8 cellular contexts compared by ENCODE assay signal in the genomic region with DNA sequence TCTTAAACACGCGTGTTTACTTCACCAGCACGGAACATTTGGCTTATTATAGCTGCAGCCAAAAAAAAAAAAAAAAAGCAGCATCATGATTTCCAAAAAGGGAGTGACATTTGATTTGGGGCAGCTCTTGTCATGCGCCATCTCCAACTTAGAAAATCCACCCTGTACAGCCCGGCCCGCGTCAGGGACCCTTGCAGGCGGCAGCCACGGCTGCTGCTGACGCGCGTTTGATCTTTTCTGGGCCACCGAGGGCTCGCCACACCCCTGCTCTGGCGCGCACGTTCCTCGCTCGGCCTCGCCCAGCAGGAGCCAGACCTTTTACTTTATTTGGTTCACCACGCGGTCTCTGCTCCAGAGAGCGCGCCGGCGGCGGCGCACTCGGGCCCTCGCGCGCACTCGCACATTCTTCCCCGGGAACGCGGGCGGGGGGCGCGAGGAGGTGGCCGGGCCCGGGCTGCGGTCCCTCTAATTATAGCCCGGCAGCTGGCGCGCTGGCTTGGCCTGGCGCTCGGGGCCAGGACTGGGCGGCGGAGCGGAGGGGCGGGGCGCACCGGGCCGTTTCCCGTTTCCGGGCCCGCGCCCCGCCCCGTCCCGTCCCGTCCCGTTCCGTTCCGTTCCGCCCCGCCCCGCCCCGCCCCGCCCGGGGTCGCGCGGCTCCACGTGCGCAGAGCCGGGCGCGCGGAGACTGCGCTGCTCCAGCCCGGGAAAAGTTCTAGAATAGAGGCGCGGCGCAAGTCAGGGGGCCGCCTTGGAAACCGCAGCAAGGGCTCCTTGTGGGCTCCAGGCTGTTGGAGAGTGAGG. TPM values are rescaled to one million over a fixed set of nuclear protein-coding genes. Genes with fewer than 3 reads are reported as not detected.
DNase-seq lines count a peak whose midpoint lies in the region; TF ChIP-seq lines count a peak whose summit lies in the region.

No MANE protein-coding gene starts in this region.

- in situ Hi-C loops in G401 (cut with HindIII; ENCODE audit: low sequenced_read_pairs), result loop anchor here (25.0 kb wide), 1 partner anchor 487 kb away; no protein-coding TSS in a partner anchor

- peaks cover 56% of the 10 kb centered on the region for H3K4me1 Mint-ChIP-seq in neural crest cell

- peaks cover 7% of the 10 kb centered on the region for H3K9me3 Mint-ChIP-seq in neural crest cell

- WGBS in thymus, result under 1% methylated on average over 87 of the region's 87 CpGs

- H3K36me3 ChIP-seq in thymus (ENCODE audit: control insufficient read depth, insufficient read depth), result no peaks in the 10 kb centered on the region

- H3K27me3 ChIP-seq in thymus (ENCODE audit: control insufficient read depth, insufficient read depth), result no peaks in the 10 kb centered on the region

- H3K4me1 ChIP-seq in thymus (ENCODE audit: control insufficient read depth, insufficient read depth, low read length), result peaks cover 31% of the 10 kb centered on the region

- TF ChIP-seq CTCF in foreskin fibroblast (IDR thresholded peaks at IDR 0.05; ENCODE audit: low read depth, low read length) (no peak), neural crest cell (conservative IDR thresholded peaks at IDR 0.05) (no peak)

- H3K4me3 Mint-ChIP-seq in neural crest cell, result peak overlapping the region; percentile 90

- no peaks in the 10 kb centered on the region for H3K9me3 ChIP-seq in thymus (ENCODE audit: control insufficient read depth)

- no peaks in the 10 kb centered on the region for H3K36me3 Mint-ChIP-seq in neural crest cell (ENCODE audit: low read depth)

- peak overlapping the region; percentile 51 to 59 for H3K4me3 ChIP-seq in foreskin fibroblast (ENCODE audit: low read depth in 1 of 2, low read length in 2 of 2)
- H3K4me3 ChIP-seq in thymus (ENCODE audit: low read length), result peak overlapping the region; percentile 56

- H3K27me3 Mint-ChIP-seq in neural crest cell (ENCODE audit: low read depth), result no peaks in the 10 kb centered on the region

- H3K27ac ChIP-seq in thymus (ENCODE audit: low read depth), result peak overlapping the region; percentile 96

- DNase-seq in G401 (ENCODE audit: low spot score), result peak; percentile 71
- peak; percentile 74 for DNase-seq in GOT3 (lab: John Stamatoyannopoulos, UW)
- peak; percentile 90 to 91 for DNase-seq in Kasumi-1 (lab: John Stamatoyannopoulos, UW)
- peak; percentile 85 for DNase-seq in SHP77 treated with DMSO at 0.1 percent for 48 hours (lab: John Stamatoyannopoulos, UW)
- peak; percentile 70 for DNase-seq in activated gamma-delta T cell (lab: John Stamatoyannopoulos, UW)
- DNase-seq in foreskin fibroblast, result peak; percentile 83 to 92
- DNase-seq in neural crest cell (ENCODE audit: low read depth, low spot score), result peak; percentile 59

- peak overlapping the region; percentile 69 for H3K27ac Mint-ChIP-seq in neural crest cell (ENCODE audit: unreplicated experiment)

RNA-seq across cellular contexts. Expression of gene IRF2BP2, which starts 10.2 kb away (rescaled TPM):
- 41.1 and 44.7 TPM in 2 replicates for total RNA-seq in G401 (2014; rRNA removed; shearing (Covaris generic))
- 55.6 and 59.9 TPM in 2 replicates for total RNA-seq in neural crest cell
- 60.3 TPM for polyA plus RNA-seq in thymus

Comparison
In these comparisons a context has a peak if more than half of its experiments do, and no peak if none do; other contexts are left out.
1. Peak in every context shown above with its lines: DNase-seq, H3K4me3 ChIP-seq and H3K27ac ChIP-seq.